ENCODE assay signal across 10 cellular contexts in the genomic region with DNA sequence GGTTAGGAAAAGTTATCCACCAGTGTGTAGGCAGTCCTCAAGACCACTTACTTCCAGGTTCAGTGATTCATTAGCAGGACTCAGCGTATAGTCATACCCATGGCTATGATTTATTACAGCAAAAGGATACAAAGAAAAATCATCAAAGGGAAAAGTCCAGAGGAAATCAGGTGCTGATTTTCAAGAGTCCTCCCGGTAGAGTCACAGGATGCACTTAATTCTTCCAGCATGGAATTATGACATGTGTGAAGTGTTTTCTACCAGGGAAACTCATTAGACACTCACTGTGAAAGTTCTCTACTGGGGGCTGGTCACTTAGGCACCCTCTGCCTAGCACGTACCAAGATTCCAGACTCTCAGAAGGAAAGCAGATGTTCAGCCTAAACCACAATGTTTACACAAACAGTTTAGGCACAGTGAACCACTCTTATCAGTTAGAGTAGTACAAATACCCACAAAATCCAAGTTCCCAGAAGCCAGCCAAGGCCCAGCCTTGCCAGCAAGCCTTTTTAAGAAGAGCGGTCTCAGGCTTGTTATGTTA. TPM values are rescaled to one million over a fixed set of nuclear protein-coding genes. Genes with fewer than 3 reads are reported as not detected.
DNase-seq lines count a peak whose midpoint lies in the region; ATAC-seq and TF ChIP-seq lines count a peak whose summit lies in the region.
"Had no signal": no experiment of that assay in that cellular context is flagged by ENCODE, and none has a peak within 500 bp of the region (broad histone marks: within the 10 kb centered on the region; RNA-seq: fewer than 3 reads in every experiment).

No MANE protein-coding gene starts in this region.

- H3K4me1 ChIP-seq in Peyer's patch (peaks cover 0 to 29% (median 0%) of the 10 kb centered on the region in 4 donors), fibroblast of lung (ENCODE audit: control insufficient read depth, extremely low read depth, insufficient read depth, low read length) (peaks cover 37% of the 10 kb centered on the region), rectal smooth muscle tissue (ENCODE audit: control insufficient read depth, insufficient read depth, low read length) (peaks cover 45% of the 10 kb centered on the region)

- peak overlapping the region in 3 of 4 donors; percentile 18 to 87 (median 37) for H3K27ac ChIP-seq in Peyer's patch
- H3K27ac ChIP-seq in fibroblast of lung (ENCODE audit: insufficient read depth, low read length), result peak overlapping the region; percentile 75
- H3K27ac ChIP-seq in rectal smooth muscle tissue (ENCODE audit: low read depth, low read length), result peak overlapping the region; percentile 97
- H3K27ac ChIP-seq: SJSA1 had no signal

- H2AFZ ChIP-seq in fibroblast of lung (ENCODE audit: low read length), result no peak overlapping the region

- H3K9me3 ChIP-seq in Peyer's patch (no peaks in the 10 kb centered on the region), fibroblast of lung (ENCODE audit: control insufficient read depth, insufficient read depth, low read depth, low read length) (no peaks in the 10 kb centered on the region)
- H3K9me3 ChIP-seq: SJSA1 had no signal

- TF ChIP-seq CTCF in Peyer's patch (IDR thresholded peaks at IDR 0.05) (no peak), fibroblast of lung (conservative IDR thresholded peaks at IDR 0.05 in 1 of 2, IDR thresholded peaks at IDR 0.05 in 1 of 2; ENCODE audit: low read depth in 1 of 2, low read length in 2 of 2) (no peak)

- H4K20me1 ChIP-seq in fibroblast of lung (ENCODE audit: control insufficient read depth, extremely low read depth, insufficient read depth, low read length), result no peaks in the 10 kb centered on the region

- TF ChIP-seq POLR2A in Peyer's patch (IDR thresholded peaks at IDR 0.05), result no peak

- no peaks in the 10 kb centered on the region for H3K36me3 ChIP-seq in Peyer's patch
- no peaks in the 10 kb centered on the region for H3K36me3 ChIP-seq in fibroblast of lung (ENCODE audit: control insufficient read depth, insufficient read depth, low read length)
- H3K36me3 ChIP-seq in rectal smooth muscle tissue (ENCODE audit: control insufficient read depth, insufficient read depth, low read length), result no peaks in the 10 kb centered on the region
- H3K36me3 ChIP-seq: SJSA1 had no signal

- no peaks in the 10 kb centered on the region for H3K79me2 ChIP-seq in fibroblast of lung (ENCODE audit: control insufficient read depth, insufficient read depth, low read length)

- H3K4me2 ChIP-seq in fibroblast of lung (ENCODE audit: extremely low read depth, insufficient read depth, low read length), result peak overlapping the region; percentile 72

- H3K4me3 ChIP-seq in Peyer's patch (no peak overlapping the region), fibroblast of lung (replicated peaks in 1 of 4; ENCODE audit: control extremely low read depth in 1 of 4, insufficient read depth in 1 of 4, low read depth in 3 of 4, low read length in 4 of 4) (no peak overlapping the region), rectal smooth muscle tissue (ENCODE audit: low read length) (no peak overlapping the region)
- H3K4me3 ChIP-seq: SJSA1 had no signal

- H3K9ac ChIP-seq in fibroblast of lung (ENCODE audit: insufficient read depth, low read length) (no peak overlapping the region), rectal smooth muscle tissue (ENCODE audit: low read length) (no peak overlapping the region)

- ATAC-seq in GM21825 (IDR thresholded peaks at IDR 0.05; ENCODE audit: unreplicated experiment) (no peak), GM21515 (IDR thresholded peaks at IDR 0.05; ENCODE audit: unreplicated experiment) (no peak)

- no peaks in the 10 kb centered on the region for H3K27me3 ChIP-seq in Peyer's patch
- H3K27me3 ChIP-seq in fibroblast of lung (ENCODE audit: control insufficient read depth, insufficient read depth, low read length), result no peaks in the 10 kb centered on the region
- no peaks in the 10 kb centered on the region for H3K27me3 ChIP-seq in rectal smooth muscle tissue (ENCODE audit: control insufficient read depth, insufficient read depth, low read length)
- H3K27me3 ChIP-seq: SJSA1 had no signal

- DNase-seq in Daoy (ENCODE audit: low read depth) (peak; percentile 84), Peyer's patch (no peak), fibroblast of lung (ENCODE audit: low read depth in 2 of 2) (peak; percentile 89 to 96), globus pallidus (ENCODE audit: low spot score) (no peak)
- DNase-seq in stimulated activated CD4-positive, alpha-beta T cell treated with anti-CD3 and anti-CD28 coated beads, Interleukin-2, amount 100 ng/mL, for 24 hours, result no peak
- DNase-seq: KBM-7 had no signal

RNA-seq across cellular contexts. Expression of a gene that starts 10.2 kb away (rescaled TPM):
- 2.3 TPM in 1 of 2 replicates, not detected in the other for total RNA-seq in Daoy (2014; rRNA removed; shearing (Covaris generic))
- total RNA-seq in Peyer's patch (not detected), fibroblast of lung (0.50 and 0.51 TPM in 2 replicates)
- polyA plus RNA-seq in fibroblast of lung, result 1.7 TPM in 1 of 2 replicates, not detected in the other
- polyA plus RNA-seq in fibroblast of lung (2012), result 0.32 and 2.9 TPM in 2 replicates
- not detected in 2 replicates for polyA minus RNA-seq in fibroblast of lung (ENCODE audit: low replicate concordance)
- total RNA-seq: SJSA1 had no signal

RNA-seq across cellular contexts. Expression of a gene that starts 10.3 kb away (rescaled TPM):
- total RNA-seq in Daoy (2014; rRNA removed; shearing (Covaris generic)), result 26.6 and 35.5 TPM in 2 replicates
- total RNA-seq in Peyer's patch, result 10 to 100 TPM; 21.5 to 41.4 (median 25.2) TPM
- total RNA-seq in fibroblast of lung, result 14.7 and 15.9 TPM in 2 replicates
- 37.4 and 43.2 TPM in 2 replicates for polyA plus RNA-seq in fibroblast of lung
- 40.7 and 41.9 TPM in 2 replicates for polyA plus RNA-seq in fibroblast of lung (2012)
- polyA minus RNA-seq in fibroblast of lung (ENCODE audit: low replicate concordance), result 10.2 and 29.3 TPM in 2 replicates

RNA-seq across cellular contexts. Expression of a gene that starts 31.0 kb away (rescaled TPM):
- total RNA-seq in Daoy (2014; rRNA removed; shearing (Covaris generic)), result 167 and 200 TPM in 2 replicates
- 10 to 100 TPM in 2 of 4 donors, 1 to 10 TPM in 2; 7.3 to 24.8 (median 9.8) TPM for total RNA-seq in Peyer's patch
- 1.0 and 12.9 TPM in 2 replicates for total RNA-seq in fibroblast of lung
- polyA plus RNA-seq in fibroblast of lung, result 23.7 and 104 TPM in 2 replicates
- 22.4 and 96.8 TPM in 2 replicates for polyA plus RNA-seq in fibroblast of lung (2012)
- 31.1 and 47.2 TPM in 2 replicates for polyA minus RNA-seq in fibroblast of lung (ENCODE audit: low replicate concordance)

RNA-seq across cellular contexts. Expression of a gene that starts 45.7 kb away (rescaled TPM):
- total RNA-seq in Daoy (2014; rRNA removed; shearing (Covaris generic)), result not detected in 2 replicates
- 1 to 10 TPM in 2 of 4 donors, not detected in 2; 2.7 to 3.5 TPM for total RNA-seq in Peyer's patch
- total RNA-seq in fibroblast of lung, result 1.3 and 1.8 TPM in 2 replicates
- 1.2 and 1.4 TPM in 2 replicates for polyA plus RNA-seq in fibroblast of lung
- 0.70 and 0.75 TPM in 2 replicates for polyA plus RNA-seq in fibroblast of lung (2012)
- not detected in 2 replicates for polyA minus RNA-seq in fibroblast of lung (ENCODE audit: low replicate concordance)
- total RNA-seq: SJSA1 had no signal

RNA-seq across cellular contexts. Expression of a gene that starts 52.1 kb away (rescaled TPM):
- 21.2 and 28.2 TPM in 2 replicates for total RNA-seq in Daoy (2014; rRNA removed; shearing (Covaris generic))
- total RNA-seq in Peyer's patch, result 10 to 100 TPM; 17.5 to 94.9 (median 42.7) TPM
- 50.8 and 101 TPM in 2 replicates for total RNA-seq in fibroblast of lung
- polyA plus RNA-seq in fibroblast of lung, result 21.8 and 23.3 TPM in 2 replicates
- polyA plus RNA-seq in fibroblast of lung (2012), result 30.9 and 38.4 TPM in 2 replicates
- polyA minus RNA-seq in fibroblast of lung (ENCODE audit: low replicate concordance), result 15.0 and 24.9 TPM in 2 replicates

Comparison
In these comparisons a context has a peak if more than half of its experiments do, and no peak if none do; other contexts are left out.
1. DNase-seq: peak in Daoy (single experiment) and fibroblast of lung (2 of 2); none in Peyer's patch (0 of 3), globus pallidus (single experiment) and stimulated activated CD4-positive, alpha-beta T cell treated with anti-CD3 and anti-CD28 coated beads, Interleukin-2, amount 100 ng/mL, for 24 hours (0 of 2).
2. H3K27ac ChIP-seq: peak in every context shown above with its lines; median percentile 97 in rectal smooth muscle tissue; 75 in fibroblast of lung; 37 in Peyer's patch.